ENCODE assay signal across 31 cellular contexts in genomic region chr1:52856026-52856425, GRCh38. TPM values are rescaled to one million over a fixed set of nuclear protein-coding genes. Genes with fewer than 3 reads are reported as not detected.
"Had no signal": no experiment of that assay in that cellular context is flagged by ENCODE, and none has a peak within 500 bp of the region (broad histone marks: within the 10 kb centered on the region; RNA-seq: fewer than 3 reads in every experiment).

No MANE protein-coding gene starts in this region.

- H3K27me3 ChIP-seq: ascending aorta, pancreas, uterus had no signal

- H3K9me3 Mint-ChIP-seq: activated naive CD4-positive, alpha-beta T cell treated with anti-CD3 and anti-CD28 coated beads, Interleukin-2, amount 10 ng/mL, durations not matched to agents 7 days and 5 days; activated naive CD8-positive, alpha-beta T cell treated with anti-CD3 and anti-CD28 coated beads, Interleukin-2, amount 10 ng/mL, durations not matched to agents 7 days and 5 days; activated T-cell treated with anti-CD3 and anti-CD28 coated beads, Interleukin-2, amount 50 U/mL, for 24 hours; brain; memory B cell; naive thymus-derived CD8-positive, alpha-beta T cell; neural crest cell; type B pancreatic cell had no signal

- H3K27me3 Mint-ChIP-seq: memory B cell, type B pancreatic cell had no signal

- H3K36me3 ChIP-seq: ascending aorta, pancreas, prostate gland, thoracic aorta, uterus had no signal

- H3K27ac Mint-ChIP-seq: activated naive CD4-positive, alpha-beta T cell treated with anti-CD3 and anti-CD28 coated beads, Interleukin-2, amount 10 ng/mL, durations not matched to agents 7 days and 5 days; activated naive CD8-positive, alpha-beta T cell treated with anti-CD3 and anti-CD28 coated beads, Interleukin-2, amount 10 ng/mL, durations not matched to agents 7 days and 5 days; activated T-cell treated with anti-CD3 and anti-CD28 coated beads, Interleukin-2, amount 50 U/mL, for 24 hours; brain; memory B cell; naive thymus-derived CD8-positive, alpha-beta T cell; type B pancreatic cell had no signal

- H3K4me3 ChIP-seq: ascending aorta, coronary artery, dorsolateral prefrontal cortex, pancreas, prostate gland, skin epidermis, thoracic aorta, uterus had no signal

- DNase-seq: activated CD4-positive, alpha-beta T cell treated with anti-CD3 and anti-CD28 coated beads for 4 hours; activated CD4-positive, alpha-beta T cell treated with anti-CD3 and anti-CD28 coated beads, Interleukin-2, amount 50 U/mL, for 48 hours; activated CD8-positive, alpha-beta memory T cell treated with anti-CD3 and anti-CD28 coated beads, Interleukin-2, amount 50 U/mL, for 4 hours; activated gamma-delta T cell; activated naive CD4-positive, alpha-beta T cell treated with anti-CD3 and anti-CD28 coated beads, Interleukin-2, amount 10 ng/mL, durations not matched to agents 7 days and 5 days; activated naive CD8-positive, alpha-beta T cell treated with anti-CD3 and anti-CD28 coated beads, Interleukin-2, amount 10 ng/mL, durations not matched to agents 7 days and 5 days; activated T-cell treated with anti-CD3 and anti-CD28 coated beads, Interleukin-2, amount 50 U/mL, for 24 hours; dorsolateral prefrontal cortex; effector memory CD4-positive, alpha-beta T cell; head of caudate nucleus; hippocampal formation; kidney; naive thymus-derived CD8-positive, alpha-beta T cell; nucleus accumbens; pancreas; retina; stimulated activated CD4-positive, alpha-beta T cell treated with anti-CD3 and anti-CD28 coated beads, Interleukin-12 subunit alpha, Interleukin-12 subunit beta, amount 100 ng/mL, for 4 hours; stimulated activated CD4-positive, alpha-beta T cell treated with anti-CD3 and anti-CD28 coated beads, Interleukin-4, amount 100 ng/mL, for 1 hour; stimulated activated naive CD8-positive, alpha-beta T cell treated with anti-CD3 and anti-CD28 coated beads, Interleukin-15, Interleukin-2, amounts not matched to agents 100 U/mL and 50 U/mL, for 24 hours; uterus had no signal

- H3K4me1 ChIP-seq: ascending aorta, pancreas, uterus had no signal

- H3K36me3 Mint-ChIP-seq: activated naive CD4-positive, alpha-beta T cell treated with anti-CD3 and anti-CD28 coated beads, Interleukin-2, amount 10 ng/mL, durations not matched to agents 7 days and 5 days; activated naive CD8-positive, alpha-beta T cell treated with anti-CD3 and anti-CD28 coated beads, Interleukin-2, amount 10 ng/mL, durations not matched to agents 7 days and 5 days; brain; memory B cell; naive thymus-derived CD8-positive, alpha-beta T cell; type B pancreatic cell had no signal

- H3K4me1 Mint-ChIP-seq: activated naive CD4-positive, alpha-beta T cell treated with anti-CD3 and anti-CD28 coated beads, Interleukin-2, amount 10 ng/mL, durations not matched to agents 7 days and 5 days; activated naive CD8-positive, alpha-beta T cell treated with anti-CD3 and anti-CD28 coated beads, Interleukin-2, amount 10 ng/mL, durations not matched to agents 7 days and 5 days; brain; memory B cell; naive thymus-derived CD8-positive, alpha-beta T cell; neural crest cell had no signal

- H3K27ac ChIP-seq: ascending aorta, coronary artery, dorsolateral prefrontal cortex, pancreas, prostate gland, skin epidermis, thoracic aorta, uterus had no signal

- ATAC-seq: naive thymus-derived CD8-positive, alpha-beta T cell; pancreas; sciatic nerve; stimulated activated naive CD8-positive, alpha-beta T cell treated with anti-CD3 and anti-CD28 coated beads, Interleukin-15, Interleukin-2, amounts not matched to agents 100 U/mL and 50 U/mL, for 24 hours had no signal

- H3K4me3 Mint-ChIP-seq: activated naive CD4-positive, alpha-beta T cell treated with anti-CD3 and anti-CD28 coated beads, Interleukin-2, amount 10 ng/mL, durations not matched to agents 7 days and 5 days; activated naive CD8-positive, alpha-beta T cell treated with anti-CD3 and anti-CD28 coated beads, Interleukin-2, amount 10 ng/mL, durations not matched to agents 7 days and 5 days; activated T-cell treated with anti-CD3 and anti-CD28 coated beads, Interleukin-2, amount 50 U/mL, for 24 hours; brain; memory B cell; naive thymus-derived CD8-positive, alpha-beta T cell; neural crest cell; type B pancreatic cell had no signal

- FAIRE-seq: kidney, pancreas had no signal

RNA-seq across cellular contexts. Expression of gene ZYG11A, which starts 13.5 kb away (rescaled TPM):
- total RNA-seq: ascending aorta; cardiac septum; naive thymus-derived CD8-positive, alpha-beta T cell; pancreas; thoracic aorta had no signal
- polyA plus RNA-seq: pancreas had no signal
